18 cellular contexts compared by ENCODE assay signal in genomic region chr2:175010848-175011254, GRCh38. TPM values are rescaled to one million over a fixed set of nuclear protein-coding genes. Genes with fewer than 3 reads are reported as not detected.
A peak's percentile ranks its signal among the peaks of the same experiment; 100 is the strongest.
DNase-seq lines count a peak whose midpoint lies in the region; ATAC-seq, FAIRE-seq and TF ChIP-seq lines count a peak whose summit lies in the region.
"Had no signal": no experiment of that assay in that cellular context is flagged by ENCODE, and none has a peak within 500 bp of the region (broad histone marks: within the 10 kb centered on the region; RNA-seq: fewer than 3 reads in every experiment).

No MANE protein-coding gene starts in this region.

- DNase-seq in heart left ventricle: no peak
- no peak for DNase-seq in Right ventricle myocardium inferior (ENCODE audit: missing footprints)
- DNase-seq in NCI-H2107 (lab: John Stamatoyannopoulos, UW): peak; percentile 62
- peak; percentile 95 for DNase-seq in NCI-H82 (lab: John Stamatoyannopoulos, UW)
- peak; percentile 33 for DNase-seq in renal cortical epithelial cell (ENCODE audit: low read depth)
- no peak for DNase-seq in SKM-1 treated with dmso at 0.1 percent for 144 hours (lab: John Stamatoyannopoulos, UW; ENCODE audit: unreplicated experiment)
- DNase-seq in kidney: no peak
- DNase-seq in epidermal melanocyte (ENCODE audit: insufficient read length, low spot score): no peak
- DNase-seq: activated CD4-positive, CD25-positive, alpha-beta regulatory T cell; activated CD8-positive, alpha-beta memory T cell treated with anti-CD3 and anti-CD28 coated beads, Interleukin-2, amount 50 U/mL, for 48 hours; caudate nucleus; CD8-positive, alpha-beta T cell; foreskin keratinocyte; stomach; uterus had no signal

- TF ChIP-seq CTCF in heart left ventricle (IDR thresholded peaks at IDR 0.05) (no peak), kidney (IDR thresholded peaks at IDR 0.05; ENCODE audit: borderline replicate concordance, extremely low read depth, insufficient read depth) (no peak)

- no peak for TF ChIP-seq POLR2A in heart left ventricle (IDR thresholded peaks at IDR 0.05)

- no peak overlapping the region for H3K9ac ChIP-seq in kidney (ENCODE audit: low read length in 2 of 2)

- H3K4me1 ChIP-seq in heart left ventricle (peaks cover 0 to 54% (median 15%) of the 10 kb centered on the region in 12 donors), kidney (ENCODE audit: control insufficient read depth in 1 of 2, insufficient read depth in 1 of 2, low read depth in 1 of 2, low read length in 2 of 2) (no peaks in the 10 kb centered on the region)
- H3K4me1 ChIP-seq: uterus had no signal

- FAIRE-seq in kidney (lab: Jason Lieb, UNC): no peak
- FAIRE-seq: A204.1 had no signal

- WGBS in heart left ventricle, 4 donors: 25 to 30% (median 26%) methylated on average over 1 of the region's 1 CpG

- peak in 3 of 4 donors; percentile 19 to 30 (median 26) for ATAC-seq in heart left ventricle
- ATAC-seq in Right ventricle myocardium inferior: no peak
- ATAC-seq: CD8-positive, alpha-beta T cell; foreskin keratinocyte had no signal

- peaks cover 0 to 18% (median 0%) of the 10 kb centered on the region in 9 donors for H3K27me3 ChIP-seq in heart left ventricle
- H3K27me3 ChIP-seq: uterus had no signal

- no peak overlapping the region for H3K4me3 ChIP-seq in heart left ventricle
- no peak overlapping the region for H3K4me3 ChIP-seq in kidney (ENCODE audit: low read length in 2 of 2)
- H3K4me3 ChIP-seq: smooth muscle cell, stomach, uterus had no signal

- H3K36me3 ChIP-seq in heart left ventricle (no peaks in the 10 kb centered on the region), kidney (ENCODE audit: control insufficient read depth in 1 of 2, insufficient read depth in 2 of 2, low read length in 2 of 2) (no peaks in the 10 kb centered on the region)
- H3K36me3 ChIP-seq: neutrophil, stomach, uterus had no signal

- intact Hi-C loops in heart left ventricle (cut with DNase I): no loop called here
- intact Hi-C loops in Right ventricle myocardium inferior (cut with DNase I): no loop called here
- intact Hi-C loops in kidney (cut with DNase I): no loop called here

- H3K27ac ChIP-seq in heart left ventricle: peak overlapping the region in 3 of 12 donors; percentile 31 to 59 (median 45)
- H3K27ac ChIP-seq in kidney (ENCODE audit: low read depth in 2 of 2, low read length in 2 of 2): no peak overlapping the region
- H3K27ac ChIP-seq: foreskin keratinocyte, neutrophil, stomach, uterus had no signal

- H3K9me3 ChIP-seq in heart left ventricle (peaks cover 0 to 6% (median 0%) of the 10 kb centered on the region in 12 donors), kidney (ENCODE audit: control insufficient read depth in 1 of 2, low read length in 2 of 2) (no peaks in the 10 kb centered on the region)
- H3K9me3 ChIP-seq: neutrophil, uterus had no signal

RNA-seq across cellular contexts. Expression of gene CHN1, which starts 5.7 kb away (rescaled TPM):
- total RNA-seq in heart left ventricle (10 to 100 TPM in 8 of 9 donors, 1 to 10 TPM in 1; 8.6 to 24.3 (median 19.3) TPM), Right ventricle myocardium inferior (11.7 TPM), renal cortical epithelial cell (6.6 and 7.2 TPM in 2 replicates), kidney (14.1 TPM)
- polyA plus RNA-seq in heart left ventricle (10 to 100 TPM in 1 of 2 donors, 1 to 10 TPM in 1; 6.9 to 10.2 TPM), kidney (ENCODE audit: insufficient read depth, low read depth, low replicate concordance) (6.5 TPM)

Comparison
In these comparisons a context has a peak if more than half of its experiments do, and no peak if none do; other contexts are left out.
1. DNase-seq: peak in NCI-H2107 (single experiment), NCI-H82 (single experiment) and renal cortical epithelial cell (single experiment); none in heart left ventricle (0 of 5), Right ventricle myocardium inferior (single experiment), SKM-1 treated with dmso at 0.1 percent for 144 hours (single experiment), kidney (single experiment) and epidermal melanocyte (single experiment).